In the genomic region with DNA sequence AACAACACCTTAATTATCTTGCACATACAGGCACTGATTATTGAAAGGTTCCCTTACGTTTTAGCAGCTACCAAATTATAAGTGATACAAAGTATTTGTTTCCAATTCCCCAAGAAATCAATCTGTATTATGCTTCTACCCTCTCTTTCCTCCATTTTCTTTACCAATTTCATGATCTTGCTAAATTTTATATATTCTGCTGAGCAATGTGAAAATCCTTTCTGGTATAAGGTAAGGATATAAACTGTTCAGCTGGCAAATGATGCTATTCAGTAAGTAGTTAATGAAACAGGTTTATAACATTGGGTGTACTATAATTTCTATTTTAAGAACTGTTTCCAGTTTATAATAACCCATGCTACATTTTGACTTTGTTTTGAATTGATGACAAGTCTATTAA, we compare ENCODE assay signal across 14 cellular contexts. TPM values are rescaled to one million over a fixed set of nuclear protein-coding genes. Genes with fewer than 3 reads are reported as not detected.
A peak's percentile ranks its signal among the peaks of the same experiment; 100 is the strongest.
DNase-seq lines count a peak whose midpoint lies in the region; ATAC-seq and TF ChIP-seq lines count a peak whose summit lies in the region.
"Had no signal": no experiment of that assay in that cellular context is flagged by ENCODE, and none has a peak within 500 bp of the region (broad histone marks: within the 10 kb centered on the region; RNA-seq: fewer than 3 reads in every experiment).

No MANE protein-coding gene starts in this region.

- no peak for ATAC-seq in activated T-cell treated with anti-CD3 and anti-CD28 coated beads, Interleukin-2, amount 50 U/mL, for 4 hours

- H3K4me3 ChIP-seq in skeletal muscle tissue (ENCODE audit: low read length in 3 of 3): no peak overlapping the region

- H3K36me3 ChIP-seq in skeletal muscle tissue (ENCODE audit: control insufficient read depth in 3 of 3, insufficient read depth in 3 of 3, low read length in 3 of 3): peaks cover 4 to 7% (median 7%) of the 10 kb centered on the region in 3 donors

- no peaks in the 10 kb centered on the region for H3K9me3 ChIP-seq in skeletal muscle tissue (ENCODE audit: control insufficient read depth in 3 of 3, low read length in 3 of 3)

- H3K9me3 Mint-ChIP-seq in activated T-cell treated with anti-CD3 and anti-CD28 coated beads, Interleukin-2, amount 50 U/mL, for 4 hours: peaks cover 4% of the 10 kb centered on the region
- H3K9me3 Mint-ChIP-seq in IgD-negative memory B cell (peaks cover 0 to 3% (median 0%) of the 10 kb centered on the region in 3 donors), brain (peaks cover 10 to 30% (median 20%) of the 10 kb centered on the region in 5 experiments)

- H3K9ac ChIP-seq in skeletal muscle tissue (ENCODE audit: low read depth in 1 of 3, low read length in 3 of 3): no peak overlapping the region
- H3K9ac ChIP-seq: SK-N-SH had no signal

- DNase-seq in activated T-cell treated with anti-CD3 and anti-CD28 coated beads, Interleukin-2, amount 50 U/mL, for 4 hours: no peak
- no peak for DNase-seq in activated T-cell treated with anti-CD3 and anti-CD28 coated beads, Interleukin-2, amount 50 U/mL, for 1 hour
- no peak for DNase-seq in glomerular visceral epithelial cell (ENCODE audit: extremely low spot score)
- DNase-seq in NCI-H446 treated with DMSO at 0.1 percent for 48 hours (lab: John Stamatoyannopoulos, UW): no peak
- no peak for DNase-seq in NCI-H1105 treated with DMSO at 0.1 percent for 48 hours (lab: John Stamatoyannopoulos, UW)
- DNase-seq: hippocampal formation, NCI-H1694, NCI-H524 treated with DMSO at 0.1 percent for 48 hours, PC-9, retina, SK-N-SH had no signal

- H3K27ac ChIP-seq in skeletal muscle tissue (ENCODE audit: low read depth, low read length): peak overlapping the region; percentile 90
- H3K27ac ChIP-seq: PC-9 had no signal

- peaks cover 24% of the 10 kb centered on the region for H3K36me3 Mint-ChIP-seq in activated T-cell treated with anti-CD3 and anti-CD28 coated beads, Interleukin-2, amount 50 U/mL, for 4 hours (ENCODE audit: insufficient read depth)
- peaks cover 3% of the 10 kb centered on the region for H3K36me3 Mint-ChIP-seq in IgD-negative memory B cell
- H3K36me3 Mint-ChIP-seq in brain: peaks cover 31% of the 10 kb centered on the region

- peak overlapping the region in 2 of 3 donors; percentile 74 to 99 for H3K27ac Mint-ChIP-seq in IgD-negative memory B cell
- peak overlapping the region in 2 of 5 experiments; percentile 41 to 99 for H3K27ac Mint-ChIP-seq in brain

- TF ChIP-seq CTCF in brain (conservative IDR thresholded peaks at IDR 0.05): no peak

- peak overlapping the region; percentile 56 for H3K4me3 Mint-ChIP-seq in activated T-cell treated with anti-CD3 and anti-CD28 coated beads, Interleukin-2, amount 50 U/mL, for 4 hours
- peak overlapping the region; percentile 34 to 99 (median 78) for H3K4me3 Mint-ChIP-seq in IgD-negative memory B cell
- H3K4me3 Mint-ChIP-seq in brain: peak overlapping the region; percentile 58 to 93 (median 92)

- H3K4me1 Mint-ChIP-seq in activated T-cell treated with anti-CD3 and anti-CD28 coated beads, Interleukin-2, amount 50 U/mL, for 4 hours (ENCODE audit: low read depth): peaks cover 22% of the 10 kb centered on the region
- H3K4me1 Mint-ChIP-seq in IgD-negative memory B cell (peaks cover 9 to 21% (median 18%) of the 10 kb centered on the region in 3 donors), brain (peaks cover 28% of the 10 kb centered on the region)

- no peaks in the 10 kb centered on the region for H3K27me3 ChIP-seq in skeletal muscle tissue (ENCODE audit: control insufficient read depth in 3 of 3, insufficient read depth in 3 of 3, low read length in 3 of 3)

- no peaks in the 10 kb centered on the region for H3K27me3 Mint-ChIP-seq in activated T-cell treated with anti-CD3 and anti-CD28 coated beads, Interleukin-2, amount 50 U/mL, for 4 hours (ENCODE audit: low read depth)
- H3K27me3 Mint-ChIP-seq in IgD-negative memory B cell: no peaks in the 10 kb centered on the region
- peaks cover 8% of the 10 kb centered on the region for H3K27me3 Mint-ChIP-seq in brain

- H3K4me1 ChIP-seq in skeletal muscle tissue (ENCODE audit: control insufficient read depth in 3 of 3, insufficient read depth in 3 of 3, low read length in 3 of 3): peaks cover 7 to 13% (median 9%) of the 10 kb centered on the region in 3 donors

RNA-seq across cellular contexts. Expression of a gene that starts 1.0 kb away (rescaled TPM):
- total RNA-seq in activated T-cell treated with anti-CD3 and anti-CD28 coated beads, Interleukin-2, amount 50 U/mL, for 4 hours: 10 to 100 TPM; 10.2 to 10.9 (median 10.5) TPM
- polyA plus RNA-seq in IgD-negative memory B cell (10.5 TPM), brain (ENCODE audit: insufficient read depth, low read depth, low replicate concordance) (8.7 TPM)
- 13.6 TPM for total RNA-seq in skeletal muscle tissue
